8 cellular contexts compared by ENCODE assay signal in the genomic region with DNA sequence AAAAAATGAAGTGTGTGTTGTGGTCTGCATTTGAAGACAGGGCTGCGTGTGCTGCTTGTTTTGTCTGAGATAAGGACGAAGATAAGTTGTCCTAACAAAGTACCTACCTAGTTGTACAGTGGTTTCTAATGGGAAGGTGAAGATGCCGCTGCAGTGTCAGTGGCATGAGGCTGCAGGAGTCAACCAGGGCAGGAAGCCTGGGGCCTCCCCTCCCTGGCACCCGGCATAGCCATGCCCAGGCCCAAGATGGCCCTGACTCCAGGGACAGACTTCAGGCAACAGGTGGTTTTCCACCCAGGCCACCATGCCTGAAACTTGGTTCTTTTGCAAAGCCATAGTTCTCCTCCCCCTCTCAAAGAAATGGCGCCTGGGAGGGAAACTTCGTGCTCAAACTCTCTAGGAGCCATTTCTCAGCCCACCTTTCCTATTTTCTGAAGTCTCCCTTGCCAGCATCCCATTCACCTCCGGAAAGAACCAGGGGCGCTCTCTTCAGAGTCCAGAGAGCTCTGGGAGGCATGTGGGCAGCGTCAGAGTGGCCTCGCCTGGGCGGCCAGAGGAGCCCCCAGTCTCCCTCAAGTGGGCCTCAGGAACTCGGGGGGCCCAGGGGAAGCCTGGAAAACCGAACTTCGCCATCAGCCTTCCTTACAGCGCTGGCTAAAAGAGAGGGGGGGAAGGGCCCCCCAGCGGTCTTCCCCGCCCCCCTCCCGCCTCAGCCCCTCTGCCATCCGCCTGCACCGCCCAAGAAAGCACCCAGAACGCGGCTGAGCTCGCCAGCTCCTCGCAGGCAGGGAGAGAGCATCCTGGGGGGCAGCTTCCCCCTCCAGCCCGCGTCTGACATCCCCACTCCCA. TPM values are rescaled to one million over a fixed set of nuclear protein-coding genes. Genes with fewer than 3 reads are reported as not detected.
A peak's percentile ranks its signal among the peaks of the same experiment; 100 is the strongest.
DNase-seq lines count a peak whose midpoint lies in the region; ATAC-seq, FAIRE-seq and TF ChIP-seq lines count a peak whose summit lies in the region.

No MANE protein-coding gene starts in this region.

- H3K9ac ChIP-seq in astrocyte (ENCODE audit: low read length): peak overlapping the region; percentile 81

- H3K4me1 Mint-ChIP-seq in CD4-positive, alpha-beta T cell (ENCODE audit: low read depth): peaks cover 55% of the 10 kb centered on the region
- H3K4me1 Mint-ChIP-seq in astrocyte (ENCODE audit: low read depth, unreplicated experiment): peaks cover 6% of the 10 kb centered on the region
- H3K4me1 Mint-ChIP-seq in stimulated activated memory B cell treated with anti-CD40 and anti-IgM and Interleukin-4, amounts not matched to agents 10 μg/mL and 1 μg/mL and 100 μg/mL, for 72 hours: peaks cover 38% of the 10 kb centered on the region

- peaks cover 22% of the 10 kb centered on the region for H3K79me2 ChIP-seq in OCI-LY7 (ENCODE audit: insufficient read depth, low read depth, low read length)
- H3K79me2 ChIP-seq in astrocyte (ENCODE audit: insufficient read depth, low read length): peaks cover 20% of the 10 kb centered on the region

- no peaks in the 10 kb centered on the region for H3K9me3 Mint-ChIP-seq in CD4-positive, alpha-beta T cell
- no peaks in the 10 kb centered on the region for H3K9me3 Mint-ChIP-seq in astrocyte (ENCODE audit: unreplicated experiment)
- H3K9me3 Mint-ChIP-seq in stimulated activated memory B cell treated with anti-CD40 and anti-IgM and Interleukin-4, amounts not matched to agents 10 μg/mL and 1 μg/mL and 100 μg/mL, for 72 hours: peaks cover 5% of the 10 kb centered on the region

- no peaks in the 10 kb centered on the region for H3K9me2 ChIP-seq in OCI-LY7 (ENCODE audit: insufficient read depth, low read length)

- CTCF ChIA-PET in CD4-positive, alpha-beta T cell (lab: Charles Lee): no interaction called here
- CTCF ChIA-PET in OCI-LY7 (lab: Charles Lee; ENCODE audit: unreplicated experiment): interaction anchor here (1.4 kb wide), 1 partner anchor 85 kb away, joined by 3 read pairs; no protein-coding TSS in a partner anchor

- intact Hi-C loops in CD4-positive, alpha-beta T cell (cut with DNase I, micrococcal nuclease): loop anchor here (2.0 to 10.0 kb wide), 13 partner anchors 87 to 1012 kb away; partner anchors contain the start of genes CAMK2G (in 2 of the 2), ADK (in 1 of the 2), AP3M1 (in 1 of the 2) and NDST2 (in 1 of the 2)
- intact Hi-C loops in OCI-LY7 (cut with micrococcal nuclease; ENCODE audit: unreplicated experiment): loop anchor here (1.0 to 10.0 kb wide), 4 partner anchors 85 to 288 kb away; partner anchors contain the start of gene SAMD8
- intact Hi-C loops in right lobe of liver (cut with DNase I): no loop called here

- H3K4me3 Mint-ChIP-seq in CD4-positive, alpha-beta T cell: peak overlapping the region; percentile 78
- H3K4me3 Mint-ChIP-seq in astrocyte (ENCODE audit: unreplicated experiment): peak overlapping the region; percentile 86
- H3K4me3 Mint-ChIP-seq in stimulated activated memory B cell treated with anti-CD40 and anti-IgM and Interleukin-4, amounts not matched to agents 10 μg/mL and 1 μg/mL and 100 μg/mL, for 72 hours: peak overlapping the region; percentile 96

- peak overlapping the region; percentile 69 for H3K27ac Mint-ChIP-seq in CD4-positive, alpha-beta T cell
- no peak overlapping the region for H3K27ac Mint-ChIP-seq in astrocyte (ENCODE audit: unreplicated experiment)
- H3K27ac Mint-ChIP-seq in stimulated activated memory B cell treated with anti-CD40 and anti-IgM and Interleukin-4, amounts not matched to agents 10 μg/mL and 1 μg/mL and 100 μg/mL, for 72 hours: peak overlapping the region; percentile 81

- BruUV-seq in OCI-LY7 (replicated peaks; lab: Mats Ljungman, UMichigan): no TSS peak

- FAIRE-seq in astrocyte (lab: Jason Lieb, UNC): no peak

- H3K27ac ChIP-seq in CD4-positive, alpha-beta T cell (ENCODE audit: low read depth, low read length): peak overlapping the region; percentile 79
- H3K27ac ChIP-seq in OCI-LY7 (ENCODE audit: low read depth, low read length, poor library complexity, severe bottlenecking) (peak overlapping the region; percentile 70), astrocyte (ENCODE audit: low read depth, low read length) (peak overlapping the region; percentile 48), right lobe of liver (peak overlapping the region in 2 of 3 donors; percentile 12 to 84)

- H3K9me3 ChIP-seq in CD4-positive, alpha-beta T cell (ENCODE audit: control insufficient read depth, low read length): no peaks in the 10 kb centered on the region
- H3K9me3 ChIP-seq in OCI-LY7 (ENCODE audit: low read length) (no peaks in the 10 kb centered on the region), astrocyte (ENCODE audit: insufficient read depth, low read depth, low read length) (no peaks in the 10 kb centered on the region), right lobe of liver (no peaks in the 10 kb centered on the region)

- peak overlapping the region; percentile 78 for H3K4me2 ChIP-seq in OCI-LY7 (ENCODE audit: low read length)
- peak overlapping the region; percentile 99 for H3K4me2 ChIP-seq in astrocyte (ENCODE audit: low read length)

- no peaks in the 10 kb centered on the region for H3K27me3 Mint-ChIP-seq in CD4-positive, alpha-beta T cell
- no peaks in the 10 kb centered on the region for H3K27me3 Mint-ChIP-seq in astrocyte (ENCODE audit: low read depth, unreplicated experiment)
- H3K27me3 Mint-ChIP-seq in stimulated activated memory B cell treated with anti-CD40 and anti-IgM and Interleukin-4, amounts not matched to agents 10 μg/mL and 1 μg/mL and 100 μg/mL, for 72 hours: no peaks in the 10 kb centered on the region

- no peak for TF ChIP-seq CTCF in CD4-positive, alpha-beta T cell (IDR thresholded peaks at IDR 0.05)
- no peak for TF ChIP-seq CTCF in OCI-LY7 (conservative IDR thresholded peaks at IDR 0.05; ENCODE audit: low read length)
- TF ChIP-seq CTCF in astrocyte (IDR thresholded peaks at IDR 0.05; ENCODE audit: insufficient read depth, low read depth, low read length): no peak
- TF ChIP-seq CTCF in right lobe of liver (IDR thresholded peaks at IDR 0.05): no peak

- no peak for TF ChIP-seq POLR2A in right lobe of liver (IDR thresholded peaks at IDR 0.05)

- DNase-seq in CD4-positive, alpha-beta T cell: peak in 9 of 10 experiments; percentile 2 to 41 (median 19)
- DNase-seq in OCI-LY7 (ENCODE audit: low spot score) (peak; percentile 18), astrocyte (ENCODE audit: low read depth) (no peak), right lobe of liver (peak in 1 of 3 donors; percentile 24), DMS79 (lab: John Stamatoyannopoulos, UW) (no peak), NCI-H2081 (lab: John Stamatoyannopoulos, UW) (no peak)

- no peak for ATAC-seq in CD4-positive, alpha-beta T cell (ENCODE audit: poor library complexity)
- no peak for ATAC-seq in right lobe of liver
- ATAC-seq in stimulated activated memory B cell treated with anti-CD40 and anti-IgM and Interleukin-4, amounts not matched to agents 10 μg/mL and 1 μg/mL and 100 μg/mL, for 72 hours: no peak
- ATAC-seq in esophagus mucosa: no peak

- H3K4me3 ChIP-seq in OCI-LY7 (ENCODE audit: low read depth, low read length, poor library complexity, severe bottlenecking): peak overlapping the region; percentile 80
- peak overlapping the region; percentile 85 for H3K4me3 ChIP-seq in astrocyte (ENCODE audit: insufficient read depth, low read depth, low read length)
- H3K4me3 ChIP-seq in right lobe of liver: peak overlapping the region; percentile 83 to 90 (median 89)

- POLR2A ChIA-PET in CD4-positive, alpha-beta T cell (lab: Charles Lee): interaction anchor here (0.6 to 3.5 kb wide), 11 partner anchors 12 to 648 kb away, joined by 3 to 28 read pairs (median 4); partner anchors contain the start of gene SAMD8
- POLR2A ChIA-PET in OCI-LY7 (lab: Charles Lee): interaction anchor here (0.6 to 1.2 kb wide), 3 partner anchors 29 to 771 kb away, joined by 3 to 5 read pairs (median 4); no protein-coding TSS in a partner anchor

- H3K4me1 ChIP-seq in OCI-LY7 (ENCODE audit: insufficient read depth, low read length, poor library complexity, severe bottlenecking) (peaks cover 23% of the 10 kb centered on the region), astrocyte (ENCODE audit: insufficient read depth, low read length) (peaks cover 14% of the 10 kb centered on the region), right lobe of liver (peaks cover 0 to 5% (median 0%) of the 10 kb centered on the region in 4 donors)

- H4K20me1 ChIP-seq in OCI-LY7 (ENCODE audit: insufficient read depth, low read length) (no peaks in the 10 kb centered on the region), astrocyte (ENCODE audit: insufficient read depth, low read length) (peaks cover 21% of the 10 kb centered on the region)

- WGBS in right lobe of liver (ENCODE audit: insufficient coverage, low coverage, low lambda C conversion rate, missing lambda C conversion rate): 54% methylated on average over 6 of the region's 26 CpGs

- H3K36me3 Mint-ChIP-seq in CD4-positive, alpha-beta T cell (ENCODE audit: low read depth): peaks cover 9% of the 10 kb centered on the region
- H3K36me3 Mint-ChIP-seq in astrocyte (ENCODE audit: low read depth, unreplicated experiment): no peaks in the 10 kb centered on the region
- peaks cover 6% of the 10 kb centered on the region for H3K36me3 Mint-ChIP-seq in stimulated activated memory B cell treated with anti-CD40 and anti-IgM and Interleukin-4, amounts not matched to agents 10 μg/mL and 1 μg/mL and 100 μg/mL, for 72 hours

- peak overlapping the region; percentile 78 for H2AFZ ChIP-seq in OCI-LY7 (ENCODE audit: low read length)
- peak overlapping the region; percentile 99 for H2AFZ ChIP-seq in astrocyte (ENCODE audit: low read depth, low read length)

- H3K27me3 ChIP-seq in CD4-positive, alpha-beta T cell (ENCODE audit: control insufficient read depth, insufficient read depth, low read length): no peaks in the 10 kb centered on the region
- no peaks in the 10 kb centered on the region for H3K27me3 ChIP-seq in astrocyte (ENCODE audit: insufficient read depth, low read length)
- no peaks in the 10 kb centered on the region for H3K27me3 ChIP-seq in right lobe of liver

- H3K36me3 ChIP-seq in OCI-LY7 (ENCODE audit: insufficient read depth, low read length) (no peaks in the 10 kb centered on the region), astrocyte (ENCODE audit: insufficient read depth, low read length) (no peaks in the 10 kb centered on the region), right lobe of liver (no peaks in the 10 kb centered on the region)

RNA-seq across cellular contexts. Expression of gene KAT6B, which starts 2.0 kb away (rescaled TPM):
- total RNA-seq in CD4-positive, alpha-beta T cell: 10 to 100 TPM; 70.3 to 74.2 TPM
- 20.8 and 20.9 TPM in 2 replicates for total RNA-seq in OCI-LY7 (2014; rRNA removed; shearing (Covaris generic))
- 31.4 and 40.8 TPM in 2 replicates for total RNA-seq in OCI-LY7 (2022)
- 21.6 and 21.7 TPM in 2 replicates for total RNA-seq in astrocyte
- total RNA-seq in right lobe of liver: 10 to 100 TPM in 4 of 6 experiments, 1 to 10 TPM in 2; 9.2 to 17.1 (median 10.3) TPM
- 17.3 TPM for total RNA-seq in esophagus mucosa

Comparison
In these comparisons a context has a peak if more than half of its experiments do, and no peak if none do; other contexts are left out.
1. DNase-seq: peak in CD4-positive, alpha-beta T cell (9 of 10) and OCI-LY7 (single experiment); none in astrocyte (single experiment), DMS79 (single experiment) and NCI-H2081 (0 of 2).
2. intact Hi-C loops: an anchor here in CD4-positive, alpha-beta T cell (2.0 to 10.0 kb wide) and OCI-LY7 (1.0 to 10.0 kb wide); none called in right lobe of liver.
3. Peak in every context shown above with its lines, with median percentiles within 50 percentile points of each other: H3K27ac ChIP-seq, H3K4me3 Mint-ChIP-seq and H3K4me3 ChIP-seq.